ENCODE assay signal across 8 cellular contexts in the genomic region with DNA sequence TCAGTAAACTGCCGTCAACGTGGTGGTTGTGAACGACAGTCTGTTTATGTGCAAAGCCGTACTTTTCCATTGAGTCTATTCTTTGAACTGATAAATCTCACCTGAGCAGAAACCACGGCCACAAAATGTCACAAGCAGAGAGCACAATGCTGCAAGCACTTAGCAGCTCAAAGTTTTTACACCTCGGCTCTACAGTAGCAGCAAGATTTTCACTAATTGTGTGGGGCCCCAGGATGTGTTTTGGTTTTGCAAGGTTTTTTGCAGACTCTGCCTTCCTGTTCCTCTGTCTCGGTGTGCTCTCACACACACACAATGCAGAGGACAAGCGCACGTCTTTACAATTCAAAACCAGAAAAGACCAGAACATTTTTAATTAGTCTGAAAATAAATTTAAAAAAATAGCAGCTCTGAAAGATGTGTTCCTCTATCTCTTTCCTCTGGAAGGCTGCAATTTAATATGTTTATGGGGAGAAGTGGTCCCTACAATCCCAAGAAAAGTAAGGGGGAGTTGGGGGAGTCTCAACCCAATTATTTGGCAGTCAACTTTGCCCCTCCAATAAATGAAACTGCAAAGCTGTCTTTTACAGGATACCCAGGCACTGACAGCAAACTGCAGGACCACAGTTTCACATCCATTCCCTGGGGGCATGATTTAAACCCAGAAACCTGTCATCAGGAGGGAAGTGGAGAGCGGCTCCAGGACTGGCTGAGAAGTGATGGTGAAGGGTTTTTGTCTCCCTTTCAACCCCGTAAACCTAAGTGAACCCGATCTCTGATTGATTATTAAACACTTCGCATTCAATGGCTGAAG.
DNase-seq lines count a peak whose midpoint lies in the region; ATAC-seq and TF ChIP-seq lines count a peak whose summit lies in the region.

No MANE protein-coding gene starts in this region.

- H3K27ac ChIP-seq in HL-60 (replicated peaks): peak overlapping the region; percentile 48; the same call in 1 of the 2 replicates
- H3K27ac ChIP-seq in neural cell (ENCODE audit: low read length): peak overlapping the region; percentile 84
- H3K27ac ChIP-seq in A673 (ENCODE audit: low read depth, low read length, poor library complexity, severe bottlenecking): no peak overlapping the region

- peak; percentile 74 for ATAC-seq in GM21367 (IDR thresholded peaks at IDR 0.05; ENCODE audit: unreplicated experiment)

- H3K36me3 Mint-ChIP-seq in Calu3 (ENCODE audit: insufficient read depth, unreplicated experiment): no peaks in the 10 kb centered on the region
- H3K36me3 Mint-ChIP-seq in activated T-cell treated with anti-CD3 and anti-CD28 coated beads, Interleukin-2, amount 50 U/mL, for 24 hours (ENCODE audit: low read depth): no peaks in the 10 kb centered on the region

- H3K36me3 ChIP-seq in neural cell (ENCODE audit: insufficient read depth, low read length) (no peaks in the 10 kb centered on the region), A673 (ENCODE audit: insufficient read depth, low read length, poor library complexity, severe bottlenecking) (no peaks in the 10 kb centered on the region)

- no peak for TF ChIP-seq CTCF in Calu3 (IDR thresholded peaks at IDR 0.05; ENCODE audit: unreplicated experiment)
- no peak for TF ChIP-seq CTCF in HL-60 (IDR thresholded peaks at IDR 0.05; ENCODE audit: insufficient read depth, low read length)
- TF ChIP-seq CTCF in neural cell (IDR thresholded peaks at IDR 0.05; ENCODE audit: poor library complexity, severe bottlenecking): no peak
- TF ChIP-seq CTCF in A673 (conservative IDR thresholded peaks at IDR 0.05; ENCODE audit: low read depth, low read length): no peak

- H3K4me1 ChIP-seq in A673 (ENCODE audit: insufficient read depth, low read length, poor library complexity, severe bottlenecking): no peaks in the 10 kb centered on the region

- H3K4me1 Mint-ChIP-seq in Calu3 (ENCODE audit: low read depth, unreplicated experiment): no peaks in the 10 kb centered on the region
- H3K4me1 Mint-ChIP-seq in activated T-cell treated with anti-CD3 and anti-CD28 coated beads, Interleukin-2, amount 50 U/mL, for 24 hours (ENCODE audit: low read depth): peaks cover 82% of the 10 kb centered on the region

- no peak overlapping the region for H3K4me3 ChIP-seq in HL-60 (replicated peaks; ENCODE audit: insufficient read depth, low read length)
- H3K4me3 ChIP-seq in neural cell (ENCODE audit: low read length): peak overlapping the region; percentile 46
- H3K4me3 ChIP-seq in A673 (ENCODE audit: low read depth, low read length, poor library complexity, severe bottlenecking): no peak overlapping the region

- no peak overlapping the region for H3K9ac ChIP-seq in neural cell (ENCODE audit: low read length)

- intact Hi-C loops in Calu3 (cut with micrococcal nuclease; ENCODE audit: unreplicated experiment): no loop called here
- intact Hi-C loops in A673 (cut with micrococcal nuclease; ENCODE audit: unreplicated experiment): no loop called here

- CTCF ChIA-PET in Calu3 (lab: Charles Lee) (no interaction called here), A673 (lab: Charles Lee) (no interaction called here)

- peaks cover 4% of the 10 kb centered on the region for H3K9me2 ChIP-seq in neural cell (ENCODE audit: insufficient read depth, low read length)

- no peak overlapping the region for H2AFZ ChIP-seq in neural cell (ENCODE audit: low read depth, low read length)

- H3K27ac Mint-ChIP-seq in Calu3 (ENCODE audit: unreplicated experiment): no peak overlapping the region
- peak overlapping the region; percentile 78 for H3K27ac Mint-ChIP-seq in activated T-cell treated with anti-CD3 and anti-CD28 coated beads, Interleukin-2, amount 50 U/mL, for 24 hours

- H3K27me3 Mint-ChIP-seq in Calu3 (ENCODE audit: unreplicated experiment): peaks cover 60% of the 10 kb centered on the region
- no peaks in the 10 kb centered on the region for H3K27me3 Mint-ChIP-seq in activated T-cell treated with anti-CD3 and anti-CD28 coated beads, Interleukin-2, amount 50 U/mL, for 24 hours

- H4K20me1 ChIP-seq in neural cell (ENCODE audit: insufficient read depth): no peaks in the 10 kb centered on the region

- no peaks in the 10 kb centered on the region for H3K9me3 ChIP-seq in neural cell (ENCODE audit: low read length)
- H3K9me3 ChIP-seq in A673 (ENCODE audit: low read depth, low read length, poor library complexity, severe bottlenecking): no peaks in the 10 kb centered on the region

- no peaks in the 10 kb centered on the region for H3K79me2 ChIP-seq in neural cell (replicated peaks; ENCODE audit: insufficient read depth, low read length)

- peaks cover 4% of the 10 kb centered on the region for H3F3A ChIP-seq in neural cell (ENCODE audit: insufficient read depth, low read length, poor library complexity, severe bottlenecking)

- peak overlapping the region; percentile 42 for H3K4me2 ChIP-seq in neural cell (ENCODE audit: low read length)

- TF ChIP-seq EP300 in neural cell (conservative IDR thresholded peaks at IDR 0.05; ENCODE audit: poor library complexity, severe bottlenecking): no peak

- POLR2A ChIA-PET in A673 (lab: Charles Lee; ENCODE audit: low non-redundant PET): no interaction called here

- no peaks in the 10 kb centered on the region for H3K27me3 ChIP-seq in HL-60 (ENCODE audit: insufficient read depth, poor library complexity, severe bottlenecking)
- no peaks in the 10 kb centered on the region for H3K27me3 ChIP-seq in neural cell (ENCODE audit: insufficient read depth, low read depth, low read length)
- peaks cover 34% of the 10 kb centered on the region for H3K27me3 ChIP-seq in A673 (replicated peaks; ENCODE audit: insufficient read depth, low read depth, low read length, poor library complexity)

- TF ChIP-seq RAD21 in neural cell (conservative IDR thresholded peaks at IDR 0.05): no peak

- DNase-seq in Calu3 (no peak), HL-60 (ENCODE audit: low read depth in 1 of 2, low spot score in 1 of 2) (peak; percentile 61 to 67), NCI-H446 (lab: John Stamatoyannopoulos, UW) (no peak), UCSD-AML1 (lab: John Stamatoyannopoulos, UW; ENCODE audit: unreplicated experiment) (no peak), A673 (ENCODE audit: low spot score) (no peak)
- peak; percentile 50 for DNase-seq in activated T-cell treated with anti-CD3 and anti-CD28 coated beads, Interleukin-2, amount 50 U/mL, for 24 hours

- H3K4me3 Mint-ChIP-seq in Calu3 (ENCODE audit: low read depth, unreplicated experiment): peak overlapping the region; percentile 21
- H3K4me3 Mint-ChIP-seq in activated T-cell treated with anti-CD3 and anti-CD28 coated beads, Interleukin-2, amount 50 U/mL, for 24 hours: peak overlapping the region; percentile 66

- BruUV-seq in Calu3 (replicated peaks; lab: Mats Ljungman, UMichigan) (no TSS peak), A673 (replicated peaks; lab: Mats Ljungman, UMichigan) (no TSS peak)

- H3K9me3 Mint-ChIP-seq in Calu3 (ENCODE audit: low read depth, unreplicated experiment): no peaks in the 10 kb centered on the region
- peaks cover 2% of the 10 kb centered on the region for H3K9me3 Mint-ChIP-seq in activated T-cell treated with anti-CD3 and anti-CD28 coated beads, Interleukin-2, amount 50 U/mL, for 24 hours

TF ChIP-seq in neural cell, 6 proteins besides CTCF, POLR2A, EP300 and RAD21:
- TF ChIP-seq POLR2AphosphoS5 (IDR thresholded peaks at IDR 0.05) (no peak), TAF1 (IDR thresholded peaks at IDR 0.05; ENCODE audit: low read depth) (no peak), MXI1 (conservative IDR thresholded peaks at IDR 0.05; ENCODE audit: poor library complexity, severe bottlenecking) (no peak), EZH2 (IDR thresholded peaks at IDR 0.05; ENCODE audit: borderline replicate concordance, insufficient read depth, low read length, poor library complexity, severe bottlenecking) (no peak)
- TF ChIP-seq, protein P1, sequence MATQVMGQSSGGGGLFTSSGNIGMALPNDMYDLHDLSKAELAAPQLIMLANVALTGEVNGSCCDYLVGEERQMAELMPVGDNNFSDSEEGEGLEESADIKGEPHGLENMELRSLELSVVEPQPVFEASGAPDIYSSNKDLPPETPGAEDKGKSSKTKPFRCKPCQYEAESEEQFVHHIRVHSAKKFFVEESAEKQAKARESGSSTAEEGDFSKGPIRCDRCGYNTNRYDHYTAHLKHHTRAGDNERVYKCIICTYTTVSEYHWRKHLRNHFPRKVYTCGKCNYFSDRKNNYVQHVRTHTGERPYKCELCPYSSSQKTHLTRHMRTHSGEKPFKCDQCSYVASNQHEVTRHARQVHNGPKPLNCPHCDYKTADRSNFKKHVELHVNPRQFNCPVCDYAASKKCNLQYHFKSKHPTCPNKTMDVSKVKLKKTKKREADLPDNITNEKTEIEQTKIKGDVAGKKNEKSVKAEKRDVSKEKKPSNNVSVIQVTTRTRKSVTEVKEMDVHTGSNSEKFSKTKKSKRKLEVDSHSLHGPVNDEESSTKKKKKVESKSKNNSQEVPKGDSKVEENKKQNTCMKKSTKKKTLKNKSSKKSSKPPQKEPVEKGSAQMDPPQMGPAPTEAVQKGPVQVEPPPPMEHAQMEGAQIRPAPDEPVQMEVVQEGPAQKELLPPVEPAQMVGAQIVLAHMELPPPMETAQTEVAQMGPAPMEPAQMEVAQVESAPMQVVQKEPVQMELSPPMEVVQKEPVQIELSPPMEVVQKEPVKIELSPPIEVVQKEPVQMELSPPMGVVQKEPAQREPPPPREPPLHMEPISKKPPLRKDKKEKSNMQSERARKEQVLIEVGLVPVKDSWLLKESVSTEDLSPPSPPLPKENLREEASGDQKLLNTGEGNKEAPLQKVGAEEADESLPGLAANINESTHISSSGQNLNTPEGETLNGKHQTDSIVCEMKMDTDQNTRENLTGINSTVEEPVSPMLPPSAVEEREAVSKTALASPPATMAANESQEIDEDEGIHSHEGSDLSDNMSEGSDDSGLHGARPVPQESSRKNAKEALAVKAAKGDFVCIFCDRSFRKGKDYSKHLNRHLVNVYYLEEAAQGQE (IDR thresholded peaks at IDR 0.05; ENCODE audit: borderline replicate concordance): no peak

Comparison
In these comparisons a context has a peak if more than half of its experiments do, and no peak if none do; other contexts are left out.
1. DNase-seq: peak in HL-60 (2 of 2) and activated T-cell treated with anti-CD3 and anti-CD28 coated beads, Interleukin-2, amount 50 U/mL, for 24 hours (single experiment); none in Calu3 (single experiment), NCI-H446 (0 of 2), UCSD-AML1 (single experiment) and A673 (single experiment).